In the genomic region with DNA sequence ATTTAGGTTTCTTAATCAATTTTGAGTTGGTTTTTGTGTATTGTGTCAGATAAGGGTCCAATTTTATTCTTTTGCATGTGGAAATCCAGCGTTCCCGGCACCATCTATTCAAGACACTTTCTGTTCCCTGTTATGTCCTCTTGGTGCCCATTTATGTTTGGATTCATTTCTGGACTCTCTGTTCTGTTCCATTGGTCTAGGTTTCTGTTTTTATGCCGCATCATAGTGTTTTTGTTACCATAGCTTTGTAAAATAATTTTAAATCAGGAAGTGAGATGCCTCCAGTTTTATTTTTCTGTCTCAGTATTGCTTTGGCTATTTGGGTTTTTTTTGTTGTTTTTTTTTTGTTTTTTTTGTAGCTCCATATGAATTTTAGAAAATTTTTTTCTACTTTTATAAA, we compare ENCODE assay signal across 17 cellular contexts.
A peak's percentile ranks its signal among the peaks of the same experiment; 100 is the strongest.
DNase-seq lines count a peak whose midpoint lies in the region; ATAC-seq, FAIRE-seq and TF ChIP-seq lines count a peak whose summit lies in the region.
"Had no signal": no experiment of that assay in that cellular context is flagged by ENCODE, and none has a peak within 500 bp of the region (broad histone marks: within the 10 kb centered on the region; RNA-seq: fewer than 3 reads in every experiment).

No MANE protein-coding gene starts in this region.

- intact Hi-C loops in left ventricle myocardium superior (cut with micrococcal nuclease), result no loop called here

- H3K9me2 ChIP-seq in Karpas-422 (replicated peaks; ENCODE audit: insufficient read depth, low read length), result no peaks in the 10 kb centered on the region

- H3K27ac ChIP-seq in Karpas-422 (ENCODE audit: low read length), result no peak overlapping the region
- H3K27ac ChIP-seq: BLaER1 treated with 17β-estradiol and CSF1 and Interleukin-3, amounts not matched to agents 10 nM and 100 nM had no signal

- DNase-seq in GM12891 (ENCODE audit: insufficient read length, low spot score) (no peak), Karpas-422 (no peak), LoVo (ENCODE audit: low spot score) (no peak), left ventricle myocardium superior (no peak), NCI-H1105 treated with DMSO at 0.1 percent for 48 hours (lab: John Stamatoyannopoulos, UW) (no peak)
- DNase-seq: Calu3; CD8-positive, alpha-beta T cell; DMS79 treated with DMSO at 0.1 percent for 48 hours; GF-D8; H9; KG1 had no signal

- TF ChIP-seq POLR2A in GM12891 (IDR thresholded peaks at IDR 0.05; ENCODE audit: low read depth, low read length), result no peak

- H2AFZ ChIP-seq in Karpas-422 (ENCODE audit: low read length), result no peak overlapping the region

- H3K79me2 ChIP-seq in Karpas-422 (ENCODE audit: low read length), result no peaks in the 10 kb centered on the region

- H3K36me3 ChIP-seq in Karpas-422 (ENCODE audit: insufficient read depth, low read length), result no peaks in the 10 kb centered on the region

- H3K4me1 ChIP-seq in Karpas-422 (ENCODE audit: low read length), result peaks cover 46% of the 10 kb centered on the region

- peaks cover 4% of the 10 kb centered on the region; the same call in 1 of the 2 replicates for H3K9me3 ChIP-seq in Karpas-422 (ENCODE audit: low read length)

- no peaks in the 10 kb centered on the region for H4K20me1 ChIP-seq in Karpas-422 (ENCODE audit: insufficient read depth, low read depth, low read length)
- H4K20me1 ChIP-seq: BLaER1 treated with 17β-estradiol and CSF1 and Interleukin-3, amounts not matched to agents 10 nM and 100 nM had no signal

- no peak overlapping the region for H3K9ac ChIP-seq in Karpas-422 (ENCODE audit: low read length)
- H3K9ac ChIP-seq: BLaER1 treated with 17β-estradiol and CSF1 and Interleukin-3, amounts not matched to agents 10 nM and 100 nM had no signal

- peak; percentile 59 for ATAC-seq in GM19351 (IDR thresholded peaks at IDR 0.05; ENCODE audit: unreplicated experiment)
- peak; percentile 58 for ATAC-seq in HG03159 (IDR thresholded peaks at IDR 0.05; ENCODE audit: unreplicated experiment)
- ATAC-seq in left ventricle myocardium superior, result no peak
- ATAC-seq in HG02852 (IDR thresholded peaks at IDR 0.05; ENCODE audit: unreplicated experiment), result no peak
- ATAC-seq: CD8-positive, alpha-beta T cell had no signal

- no peak for FAIRE-seq in GM12891 (lab: Jason Lieb, UNC)
- FAIRE-seq: GM12892, H1 had no signal

- H3K4me2 ChIP-seq in Karpas-422 (ENCODE audit: low read depth, low read length, poor library complexity, severe bottlenecking), result peak overlapping the region; percentile 2
- H3K4me2 ChIP-seq: BLaER1 treated with 17β-estradiol and CSF1 and Interleukin-3, amounts not matched to agents 10 nM and 100 nM had no signal

- no peak overlapping the region for H3K4me3 ChIP-seq in Karpas-422 (ENCODE audit: low read length)
- H3K4me3 ChIP-seq: BLaER1 treated with 17β-estradiol and CSF1 and Interleukin-3, amounts not matched to agents 10 nM and 100 nM had no signal

- no peaks in the 10 kb centered on the region for H3K27me3 ChIP-seq in Karpas-422 (ENCODE audit: low read length)
- H3K27me3 ChIP-seq: BLaER1 treated with 17β-estradiol and CSF1 and Interleukin-3, amounts not matched to agents 10 nM and 100 nM had no signal

TF ChIP-seq in GM12891, 5 proteins besides CTCF, POLR2A, EP300 and RAD21:
- TF ChIP-seq POU2F2 (IDR thresholded peaks at IDR 0.05; ENCODE audit: low read depth, low read length) (no peak), SPI1 (IDR thresholded peaks at IDR 0.05; ENCODE audit: low read depth, low read length) (peak; percentile 61)

Comparison
In these comparisons a context has a peak if more than half of its experiments do, and no peak if none do; other contexts are left out.
1. ATAC-seq: peak in GM19351 (single experiment) and HG03159 (single experiment); none in left ventricle myocardium superior (single experiment) and HG02852 (single experiment).